25 cellular contexts compared by ENCODE assay signal in the genomic region with DNA sequence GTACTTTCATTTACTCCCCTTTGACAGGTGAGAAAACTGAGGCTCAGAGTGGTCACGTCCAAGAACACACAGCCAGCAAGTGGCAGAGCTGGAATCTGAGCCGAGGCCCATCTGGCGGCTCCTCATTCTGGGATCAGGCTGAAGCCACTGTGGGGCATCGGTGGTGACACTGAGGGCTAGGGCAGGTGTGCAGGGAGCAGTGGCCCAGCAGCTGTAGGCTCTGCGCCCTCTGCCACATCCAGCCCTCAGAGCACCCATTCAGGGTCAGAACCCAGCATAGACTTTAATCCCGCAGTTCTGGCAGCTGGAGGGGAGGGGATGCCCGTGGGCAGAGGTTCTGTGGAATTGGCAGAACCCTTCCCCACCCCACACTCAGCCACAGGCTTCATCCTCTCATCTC.
"Had no signal": no experiment of that assay in that cellular context is flagged by ENCODE, and none has a peak within 500 bp of the region (broad histone marks: within the 10 kb centered on the region; RNA-seq: fewer than 3 reads in every experiment).

No MANE protein-coding gene starts in this region.

- H3K36me3 ChIP-seq: ascending aorta had no signal

- H3K27me3 ChIP-seq: ascending aorta, body of pancreas had no signal

- H3K9me3 ChIP-seq: ascending aorta, body of pancreas had no signal

- FAIRE-seq: bronchial epithelial cell, K562 had no signal

- ATAC-seq: body of pancreas, K562, Panc1, T-helper 17 cell had no signal

- DNase-seq: activated B cell treated with CpG ODN at 0.5 μM for 24 hours; activated CD4-positive, alpha-beta memory T cell treated with anti-CD3 and anti-CD28 coated beads for 36 hours; activated CD4-positive, alpha-beta T cell treated with anti-CD3 and anti-CD28 coated beads, Interleukin-2, amount 10 ng/mL, durations not matched to agents 7 days and 5 days; activated CD8-positive, alpha-beta memory T cell treated with anti-CD3 and anti-CD28 coated beads for 24 hours; activated gamma-delta T cell treated with Interleukin-2 at 50 U/mL for 16 hours; activated naive CD4-positive, alpha-beta T cell treated with anti-CD3 and anti-CD28 coated beads, Interleukin-2, amount 10 ng/mL, durations not matched to agents 7 days and 5 days; activated T-cell treated with anti-CD3 and anti-CD28 coated beads, Interleukin-2, amount 50 U/mL, for 48 hours; body of pancreas; Karpas-422; MM.1S; NCI-H1105 treated with DMSO at 0.1 percent for 48 hours; NCI-H1436 treated with DMSO at 0.1 percent for 48 hours; NCI-H187; NCI-H2081; NCI-H510A treated with DMSO at 0.1 percent for 48 hours; NK-92 treated with Interleukin-12 subunit alpha and Interleukin-12 subunit beta, amount 100 ng/mL, for 24 hours; OCI-M1; RPMI8226; SIG-M5; T-helper 17 cell; T-helper 9 cell had no signal

- H3K27ac ChIP-seq: ascending aorta, body of pancreas had no signal

- H3K4me3 ChIP-seq: ascending aorta, body of pancreas, K562 had no signal
